ENCODE assay signal across 22 cellular contexts in genomic region chr3:104846270-104846669, GRCh38.
DNase-seq lines count a peak whose midpoint lies in the region; TF ChIP-seq lines count a peak whose summit lies in the region.
"Had no signal": no experiment of that assay in that cellular context is flagged by ENCODE, and none has a peak within 500 bp of the region (broad histone marks: within the 10 kb centered on the region; RNA-seq: fewer than 3 reads in every experiment).

No MANE protein-coding gene starts in this region.

- peaks cover 11% of the 10 kb centered on the region for H3K9me3 ChIP-seq in MG63
- H3K9me3 ChIP-seq: ascending aorta, ovary, right atrium auricular region had no signal

- H3K36me3 Mint-ChIP-seq in mesothelial cell of epicardium: peaks cover 9% of the 10 kb centered on the region
- H3K36me3 Mint-ChIP-seq: activated naive CD4-positive, alpha-beta T cell treated with anti-CD3 and anti-CD28 coated beads, Interleukin-2, amount 10 ng/mL, durations not matched to agents 7 days and 5 days had no signal

- no peak overlapping the region for H3K4me3 ChIP-seq in MG63
- H3K4me3 ChIP-seq: ascending aorta, ovary, right atrium auricular region had no signal

- no peaks in the 10 kb centered on the region for H3K27me3 Mint-ChIP-seq in mesothelial cell of epicardium (ENCODE audit: low read depth)
- H3K27me3 Mint-ChIP-seq: activated naive CD4-positive, alpha-beta T cell treated with anti-CD3 and anti-CD28 coated beads, Interleukin-2, amount 10 ng/mL, durations not matched to agents 7 days and 5 days; activated T-cell treated with anti-CD3 and anti-CD28 coated beads, Interleukin-2, amount 50 U/mL, for 24 hours; memory B cell had no signal

- CTCF ChIA-PET in RWPE1 (lab: Yijun Ruan, JAX): no interaction called here

- no peak overlapping the region for H3K27ac ChIP-seq in RWPE1
- H3K27ac ChIP-seq: ascending aorta, ovary, right atrium auricular region had no signal

- H3K4me1 Mint-ChIP-seq in mesothelial cell of epicardium: peaks cover 16% of the 10 kb centered on the region
- H3K4me1 Mint-ChIP-seq: activated naive CD4-positive, alpha-beta T cell treated with anti-CD3 and anti-CD28 coated beads, Interleukin-2, amount 10 ng/mL, durations not matched to agents 7 days and 5 days; memory B cell had no signal

- H3K36me3 ChIP-seq in MG63: no peaks in the 10 kb centered on the region
- H3K36me3 ChIP-seq: ascending aorta, ovary, right atrium auricular region had no signal

- no peaks in the 10 kb centered on the region for H3K27me3 ChIP-seq in MG63
- H3K27me3 ChIP-seq: ascending aorta, ovary, right atrium auricular region had no signal

- no peak overlapping the region for H3K4me3 Mint-ChIP-seq in mesothelial cell of epicardium
- H3K4me3 Mint-ChIP-seq: activated CD8-positive, alpha-beta T cell treated with anti-CD3 and anti-CD28 coated beads, Interleukin-2, amount 10 ng/mL, durations not matched to agents 7 days and 5 days; activated naive CD4-positive, alpha-beta T cell treated with anti-CD3 and anti-CD28 coated beads, Interleukin-2, amount 10 ng/mL, durations not matched to agents 7 days and 5 days; activated T-cell treated with anti-CD3 and anti-CD28 coated beads, Interleukin-2, amount 50 U/mL, for 24 hours; memory B cell had no signal

- POLR2A ChIA-PET in RWPE1 (lab: Yijun Ruan, JAX; ENCODE audit: low non-redundant PET): no interaction called here

- H3K27ac Mint-ChIP-seq in mesothelial cell of epicardium: peak overlapping the region; percentile 32
- H3K27ac Mint-ChIP-seq: activated CD8-positive, alpha-beta T cell treated with anti-CD3 and anti-CD28 coated beads, Interleukin-2, amount 10 ng/mL, durations not matched to agents 7 days and 5 days; activated naive CD4-positive, alpha-beta T cell treated with anti-CD3 and anti-CD28 coated beads, Interleukin-2, amount 10 ng/mL, durations not matched to agents 7 days and 5 days; activated T-cell treated with anti-CD3 and anti-CD28 coated beads, Interleukin-2, amount 50 U/mL, for 24 hours; memory B cell had no signal

- peaks cover 23% of the 10 kb centered on the region for H3K9me3 Mint-ChIP-seq in mesothelial cell of epicardium
- H3K9me3 Mint-ChIP-seq: activated naive CD4-positive, alpha-beta T cell treated with anti-CD3 and anti-CD28 coated beads, Interleukin-2, amount 10 ng/mL, durations not matched to agents 7 days and 5 days had no signal

- TF ChIP-seq CTCF in mesothelial cell of epicardium (IDR thresholded peaks at IDR 0.05; ENCODE audit: unreplicated experiment) (no peak), RWPE1 (conservative IDR thresholded peaks at IDR 0.05; ENCODE audit: low read depth) (no peak)

- peak; percentile 9 for DNase-seq in AG20443 (ENCODE audit: low spot score)
- DNase-seq in MG63: peak; percentile 4
- DNase-seq in dedifferentiated amniotic fluid mesenchymal stem cell (ENCODE audit: extremely low spot score): peak; percentile 18
- no peak for DNase-seq in mesothelial cell of epicardium (ENCODE audit: low spot score in 2 of 2, unreplicated experiment in 2 of 2)
- DNase-seq in activated CD4-positive, CD25-positive, alpha-beta regulatory T cell (lab: John Stamatoyannopoulos, UW): no peak
- DNase-seq in NCI-H2107 (lab: John Stamatoyannopoulos, UW): no peak
- DNase-seq in ureter (ENCODE audit: low spot score): no peak
- DNase-seq in RWPE1 (ENCODE audit: low spot score): no peak
- DNase-seq: activated CD8-positive, alpha-beta T cell treated with anti-CD3 and anti-CD28 coated beads, Interleukin-2, amount 10 ng/mL, durations not matched to agents 7 days and 5 days; activated naive CD4-positive, alpha-beta T cell treated with anti-CD3 and anti-CD28 coated beads, Interleukin-2, amount 10 ng/mL, durations not matched to agents 7 days and 5 days; activated T-cell treated with anti-CD3 and anti-CD28 coated beads, Interleukin-2, amount 50 U/mL, for 24 hours; cerebellar nuclear complex; Karpas-422; left cardiac atrium; NCI-H187 treated with DMSO at 0.1 percent for 48 hours; NCI-H2227 treated with DMSO at 0.1 percent for 48 hours; OCI-M1; ovary; SW 1271 had no signal

Comparison
In these comparisons a context has a peak if more than half of its experiments do, and no peak if none do; other contexts are left out.
1. DNase-seq: peak in AG20443 (single experiment), MG63 (single experiment) and dedifferentiated amniotic fluid mesenchymal stem cell (single experiment); none in mesothelial cell of epicardium (0 of 2), activated CD4-positive, CD25-positive, alpha-beta regulatory T cell (0 of 4), NCI-H2107 (single experiment), ureter (single experiment) and RWPE1 (single experiment).